In genomic region chr1:51569284-51570062, GRCh38 we compare ENCODE assay signal across 8 cellular contexts. TPM values are rescaled to one million over a fixed set of nuclear protein-coding genes. Genes with fewer than 3 reads are reported as not detected.
DNase-seq lines count a peak whose midpoint lies in the region; ATAC-seq, FAIRE-seq and TF ChIP-seq lines count a peak whose summit lies in the region.

No MANE protein-coding gene starts in this region.

- peaks cover 11% of the 10 kb centered on the region for H3K4me1 ChIP-seq in right cardiac atrium (ENCODE audit: control insufficient read depth, insufficient read depth, low read length)

- FAIRE-seq in GM18507 (lab: Jason Lieb, UNC) = peak; percentile 90

- H3K27ac ChIP-seq in AG04450 (ENCODE audit: low read depth, low read length) = no peak overlapping the region
- peak overlapping the region; percentile 8 for H3K27ac ChIP-seq in right cardiac atrium (ENCODE audit: low read length)

- DNase-seq in AG04450 (ENCODE audit: low read depth, low spot score) = peak; percentile 30
- no peak for DNase-seq in GM18507 (ENCODE audit: extremely low spot score, insufficient read length, low read depth)
- peak; percentile 18 for DNase-seq in NCI-H2029 treated with DMSO at 0.1 percent for 48 hours (lab: John Stamatoyannopoulos, UW)
- peak; percentile 8 for DNase-seq in activated T-helper 9 cell treated with anti-CD3 and anti-CD28 coated beads, Interleukin-2, amount 50 U/mL, for 16 hours (ENCODE audit: low read depth)
- peak in 1 of 3 donors; percentile 65 for DNase-seq in right cardiac atrium
- peak; percentile 10 to 60 for DNase-seq in stimulated activated CD4-positive, alpha-beta T cell treated with anti-CD3 and anti-CD28 coated beads, Interleukin-4, amount 100 ng/mL, for 4 hours
- no peak for DNase-seq in mesenteric fat pad (ENCODE audit: low spot score)

- 25% methylated on average over 4 of the region's 4 CpGs for WGBS in right cardiac atrium

- CTCF ChIA-PET in AG04450 (lab: Charles Lee) = interaction anchor here (0.7 to 1.6 kb wide), 3 partner anchors 15 to 199 kb away, joined by 3 to 15 read pairs (median 8); no protein-coding TSS in a partner anchor

- POLR2A ChIA-PET in AG04450 (lab: Yijun Ruan, JAX) = interaction anchor here (0.6 kb wide), 1 partner anchor 105 kb away, joined by 3 read pairs; no protein-coding TSS in a partner anchor

- H3K27me3 ChIP-seq in AG04450 (ENCODE audit: control insufficient read depth, insufficient read depth, low read length) (no peaks in the 10 kb centered on the region), right cardiac atrium (ENCODE audit: control insufficient read depth, insufficient read depth) (no peaks in the 10 kb centered on the region)

- ATAC-seq in HG02840 (IDR thresholded peaks at IDR 0.05; ENCODE audit: low FRiP score, unreplicated experiment) = peak; percentile 61
- peak; percentile 52 for ATAC-seq in right cardiac atrium

- TF ChIP-seq CTCF in AG04450 (IDR thresholded peaks at IDR 0.05; ENCODE audit: low read depth, low read length) = peak; percentile 31

- intact Hi-C loops in right cardiac atrium (cut with DNase I) = loop anchor here in 1 of 4 donors (10.0 kb wide), 1 partner anchor 195 kb away; no protein-coding TSS in a partner anchor

- H3K4me3 ChIP-seq in AG04450 (ENCODE audit: low read depth, low read length) = no peak overlapping the region
- H3K4me3 ChIP-seq in right cardiac atrium (ENCODE audit: low read length) = no peak overlapping the region

- no peaks in the 10 kb centered on the region for H3K9me3 ChIP-seq in AG04450 (ENCODE audit: control insufficient read depth, insufficient read depth, low read length)
- H3K9me3 ChIP-seq in right cardiac atrium (ENCODE audit: control insufficient read depth, low read length) = no peaks in the 10 kb centered on the region

RNA-seq across cellular contexts. Expression of gene OSBPL9, which starts 47.4 kb away (rescaled TPM):
- polyA plus RNA-seq in AG04450 (2011; rRNA removed) = 66.5 and 69.6 TPM in 2 replicates
- polyA minus RNA-seq in AG04450 (2011; rRNA and poly(A)+ RNA removed) = 98.8 and 115 TPM in 2 replicates
- total RNA-seq in right cardiac atrium = 10 to 100 TPM; 55.3 to 68.8 (median 62.2) TPM
- 46.1 TPM for polyA plus RNA-seq in right cardiac atrium
- total RNA-seq in mesenteric fat pad = 51.6 TPM

RNA-seq across cellular contexts. Expression of gene EPS15, which starts 50.4 kb away (rescaled TPM):
- 40.9 and 55.4 TPM in 2 replicates for polyA plus RNA-seq in AG04450 (2011; rRNA removed)
- 28.6 and 56.6 TPM in 2 replicates for polyA minus RNA-seq in AG04450 (2011; rRNA and poly(A)+ RNA removed)
- 10 to 100 TPM; 72.4 to 87.5 (median 74.5) TPM for total RNA-seq in right cardiac atrium
- 26.0 TPM for polyA plus RNA-seq in right cardiac atrium
- total RNA-seq in mesenteric fat pad = 98.9 TPM

Comparison
In these comparisons a context has a peak if more than half of its experiments do, and no peak if none do; other contexts are left out.
1. DNase-seq: peak in AG04450 (single experiment), NCI-H2029 treated with DMSO at 0.1 percent for 48 hours (single experiment), activated T-helper 9 cell treated with anti-CD3 and anti-CD28 coated beads, Interleukin-2, amount 50 U/mL, for 16 hours (single experiment) and stimulated activated CD4-positive, alpha-beta T cell treated with anti-CD3 and anti-CD28 coated beads, Interleukin-4, amount 100 ng/mL, for 4 hours (2 of 2); none in GM18507 (single experiment) and mesenteric fat pad (single experiment).